In the genomic region with DNA sequence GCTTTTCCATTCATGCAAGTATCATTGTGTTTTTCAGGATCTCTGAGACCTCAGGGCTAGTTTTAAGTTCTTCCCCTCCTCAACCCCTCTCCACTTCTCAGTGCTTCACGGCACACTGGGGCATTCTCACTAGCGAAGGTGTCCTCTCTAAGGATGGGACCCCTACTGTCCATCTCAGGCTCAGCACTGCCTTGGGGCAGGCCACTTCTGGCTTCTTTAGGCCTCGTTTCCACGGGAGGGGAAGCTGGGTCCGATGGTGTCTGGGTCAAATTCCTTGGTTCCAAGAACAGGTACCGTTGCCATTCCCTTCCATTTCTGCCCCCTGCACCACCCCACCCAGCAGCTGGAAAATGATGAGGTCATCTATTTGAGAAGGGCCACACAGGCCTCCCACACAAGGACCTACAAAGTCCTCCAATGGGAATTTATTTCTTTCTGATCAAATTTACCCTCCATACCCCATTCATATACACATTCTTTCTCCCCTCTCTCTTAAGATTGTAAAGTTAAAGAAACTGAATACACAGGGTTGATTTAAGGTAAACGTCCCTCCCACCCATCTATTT, we compare ENCODE assay signal across 2 cellular contexts.
TF ChIP-seq lines count a peak whose summit lies in the region.

No MANE protein-coding gene starts in this region.

TF ChIP-seq in HCT116, 20 proteins besides CTCF, POLR2A, EP300 and RAD21:
- TF ChIP-seq JUND (IDR thresholded peaks at IDR 0.05), result no peak
- no peak for TF ChIP-seq CBX3 (IDR thresholded peaks at IDR 0.05; ENCODE audit: low read depth)
- no peak for TF ChIP-seq CEBPB (IDR thresholded peaks at IDR 0.05; ENCODE audit: low read depth)

TF ChIP-seq in GM12878, 131 proteins besides CTCF, POLR2A, EP300 and RAD21:
- TF ChIP-seq EED (IDR thresholded peaks at IDR 0.05; ENCODE audit: low read depth), result no peak
- TF ChIP-seq NR2C2 (IDR thresholded peaks at IDR 0.05; ENCODE audit: borderline replicate concordance, control insufficient read depth, insufficient read length, low read depth), result no peak
- TF ChIP-seq ATF7 (IDR thresholded peaks at IDR 0.05; ENCODE audit: low read depth), result peak; percentile 12; the same call in 1 of the 2 replicates
